In the genomic region with DNA sequence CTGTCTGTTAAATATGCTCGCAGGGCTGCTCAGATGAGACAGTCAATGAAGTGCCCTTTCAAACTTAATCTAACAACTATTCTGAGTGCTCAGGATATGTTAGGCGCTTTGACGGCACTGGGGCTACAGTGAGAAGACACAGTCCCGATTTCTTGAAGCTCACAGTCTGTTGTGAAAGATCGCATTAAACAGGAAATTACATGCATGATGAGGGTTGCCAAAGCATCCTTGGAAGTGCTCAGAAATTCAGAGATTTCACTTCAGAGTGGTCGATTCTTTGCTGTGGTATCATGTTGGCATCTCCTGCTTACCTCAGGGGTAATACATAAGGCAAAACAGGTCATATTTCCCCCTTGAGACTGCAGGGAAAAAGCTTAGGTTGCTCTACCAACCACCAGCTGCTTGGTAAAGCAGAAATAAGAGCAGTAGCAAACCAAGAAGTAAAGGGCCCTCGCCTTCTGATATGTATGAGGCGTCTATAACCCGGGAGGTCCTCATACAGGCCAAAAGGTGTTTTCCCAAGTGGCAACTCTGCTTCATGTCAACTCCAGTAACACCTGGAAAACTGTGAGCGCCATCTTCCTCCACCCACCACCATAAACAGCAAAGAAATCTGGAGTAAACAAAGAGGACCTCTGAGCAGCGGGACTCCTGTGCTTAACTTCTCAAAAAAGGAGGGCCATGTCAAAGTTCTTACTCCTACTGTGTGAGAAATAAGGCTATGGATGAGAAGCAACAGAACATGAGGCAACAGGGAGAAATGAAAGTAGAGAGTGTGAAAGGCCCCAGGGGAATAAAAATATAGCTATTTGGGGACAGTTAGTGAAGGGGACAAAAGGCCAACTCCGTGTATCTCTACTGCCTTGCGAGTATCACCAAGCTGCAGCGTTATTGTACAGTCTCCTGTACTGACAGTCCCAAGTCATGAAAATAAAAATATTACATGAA, we compare ENCODE assay signal across 14 cellular contexts.
DNase-seq lines count a peak whose midpoint lies in the region; ATAC-seq and TF ChIP-seq lines count a peak whose summit lies in the region.
"Had no signal": no experiment of that assay in that cellular context is flagged by ENCODE, and none has a peak within 500 bp of the region (broad histone marks: within the 10 kb centered on the region; RNA-seq: fewer than 3 reads in every experiment).

No MANE protein-coding gene starts in this region.

- peak overlapping the region; percentile 8 for H3K27ac Mint-ChIP-seq in activated T-cell treated with anti-CD3 and anti-CD28 coated beads, Interleukin-2, amount 50 U/mL, for 72 hours
- peak overlapping the region in 5 of 6 donors; percentile 81 to 94 (median 88) for H3K27ac Mint-ChIP-seq in naive B cell

- no peak overlapping the region for H3K4me3 Mint-ChIP-seq in activated T-cell treated with anti-CD3 and anti-CD28 coated beads, Interleukin-2, amount 50 U/mL, for 72 hours
- peak overlapping the region in 2 of 8 donors; percentile 10 to 15 for H3K4me3 Mint-ChIP-seq in naive B cell

- no peaks in the 10 kb centered on the region for H3K36me3 Mint-ChIP-seq in activated T-cell treated with anti-CD3 and anti-CD28 coated beads, Interleukin-2, amount 50 U/mL, for 72 hours (ENCODE audit: insufficient read depth in 2 of 2)
- H3K36me3 Mint-ChIP-seq in naive B cell = no peaks in the 10 kb centered on the region

- H3K9me3 Mint-ChIP-seq in activated T-cell treated with anti-CD3 and anti-CD28 coated beads, Interleukin-2, amount 50 U/mL, for 72 hours = no peaks in the 10 kb centered on the region
- no peaks in the 10 kb centered on the region for H3K9me3 Mint-ChIP-seq in naive B cell

- no peak overlapping the region for H3K4me3 ChIP-seq in cardiac fibroblast (replicated peaks in 1 of 2; ENCODE audit: low read depth in 2 of 2, low read length in 2 of 2)

- ATAC-seq in activated T-cell treated with anti-CD3 and anti-CD28 coated beads, Interleukin-2, amount 50 U/mL, for 72 hours (replicated peaks in 1 of 2) = no peak
- ATAC-seq in naive B cell (ENCODE audit: low read depth in 2 of 2) (no peak), GM18511 (IDR thresholded peaks at IDR 0.05; ENCODE audit: unreplicated experiment) (no peak)
- ATAC-seq: HepG2 had no signal

- H3K4me1 Mint-ChIP-seq in activated T-cell treated with anti-CD3 and anti-CD28 coated beads, Interleukin-2, amount 50 U/mL, for 72 hours (ENCODE audit: low read depth) = peaks cover 7% of the 10 kb centered on the region
- H3K4me1 Mint-ChIP-seq in naive B cell = peaks cover 32 to 50% (median 40%) of the 10 kb centered on the region in 3 donors

- no peaks in the 10 kb centered on the region for H3K27me3 Mint-ChIP-seq in activated T-cell treated with anti-CD3 and anti-CD28 coated beads, Interleukin-2, amount 50 U/mL, for 72 hours (ENCODE audit: low read depth)
- no peaks in the 10 kb centered on the region for H3K27me3 Mint-ChIP-seq in naive B cell

- no peak for TF ChIP-seq CTCF in cardiac fibroblast (IDR thresholded peaks at IDR 0.05; ENCODE audit: low read depth, low read length)

- no peak for DNase-seq in activated T-cell treated with anti-CD3 and anti-CD28 coated beads, Interleukin-2, amount 50 U/mL, for 72 hours
- DNase-seq in activated T-cell treated with anti-CD3 and anti-CD28 coated beads, Interleukin-2, amount 50 U/mL, for 1 hour = no peak
- DNase-seq in cardiac fibroblast (ENCODE audit: low read depth in 2 of 2) (peak; percentile 31 to 33), naive B cell (no peak), NCI-H1930 (lab: John Stamatoyannopoulos, UW) (no peak), UCSD-AML1 (lab: John Stamatoyannopoulos, UW; ENCODE audit: unreplicated experiment) (no peak)
- DNase-seq in activated CD8-positive, alpha-beta memory T cell treated with anti-CD3 and anti-CD28 coated beads for 24 hours = no peak
- DNase-seq: activated CD4-positive, CD25-positive, alpha-beta regulatory T cell; activated T-cell treated with anti-CD3 and anti-CD28 coated beads for 4 hours; kidney; NCI-H1436; NCI-H82 had no signal

Comparison
In these comparisons a context has a peak if more than half of its experiments do, and no peak if none do; other contexts are left out.
1. DNase-seq: peak in cardiac fibroblast (2 of 2); none in activated T-cell treated with anti-CD3 and anti-CD28 coated beads, Interleukin-2, amount 50 U/mL, for 72 hours (0 of 2), activated T-cell treated with anti-CD3 and anti-CD28 coated beads, Interleukin-2, amount 50 U/mL, for 1 hour (single experiment), naive B cell (single experiment), NCI-H1930 (0 of 2), UCSD-AML1 (single experiment) and activated CD8-positive, alpha-beta memory T cell treated with anti-CD3 and anti-CD28 coated beads for 24 hours (single experiment).